Comparison of ENCODE assay signal across 11 cellular contexts in the genomic region with DNA sequence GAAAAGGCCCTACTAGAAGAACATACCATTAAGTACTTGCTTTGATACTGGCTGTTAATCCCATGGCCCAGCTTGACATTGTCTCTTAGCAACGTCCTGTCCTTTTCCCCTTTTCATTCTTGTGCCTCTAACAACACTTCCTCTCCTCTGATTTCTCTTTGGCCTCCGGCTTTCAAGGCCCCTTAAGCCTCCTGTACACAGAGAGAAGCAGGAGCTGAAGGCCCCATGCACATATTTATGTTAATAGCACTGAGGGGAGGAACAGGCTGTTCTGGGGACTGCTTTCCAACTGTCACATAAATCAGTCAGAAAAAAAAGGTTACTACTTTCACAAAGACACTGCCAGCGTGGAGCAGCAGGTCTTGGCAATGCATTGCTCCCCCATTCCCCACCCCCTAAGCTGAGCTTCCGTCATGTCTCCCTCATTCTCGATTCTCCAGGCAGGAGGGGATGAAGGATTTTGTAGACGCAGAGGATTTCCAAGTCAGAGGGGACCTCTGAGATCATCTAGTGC.
A peak's percentile ranks its signal among the peaks of the same experiment; 100 is the strongest.
DNase-seq lines count a peak whose midpoint lies in the region; ATAC-seq, FAIRE-seq and TF ChIP-seq lines count a peak whose summit lies in the region.
"Had no signal": no experiment of that assay in that cellular context is flagged by ENCODE, and none has a peak within 500 bp of the region (broad histone marks: within the 10 kb centered on the region; RNA-seq: fewer than 3 reads in every experiment).

No MANE protein-coding gene starts in this region.

- DNase-seq in NCI-H2227 treated with DMSO at 0.1 percent for 48 hours (lab: John Stamatoyannopoulos, UW): peak; percentile 91
- DNase-seq in kidney: peak; percentile 78
- DNase-seq in skeletal muscle cell (ENCODE audit: low read depth): peak; percentile 31
- DNase-seq in NCI-H345 treated with DMSO at 0.1 percent for 48 hours (lab: John Stamatoyannopoulos, UW; ENCODE audit: unreplicated experiment): no peak
- DNase-seq in foreskin keratinocyte: no peak
- DNase-seq: activated T-cell treated with anti-CD3 and anti-CD28 coated beads, Interleukin-2, amount 50 U/mL, for 1 hour; effector CD4-positive, alpha-beta T cell; SW 1271 had no signal

- H3K36me3 ChIP-seq in kidney (ENCODE audit: control insufficient read depth in 1 of 2, insufficient read depth in 2 of 2, low read length in 2 of 2): peaks cover 0 to 3% of the 10 kb centered on the region in 2 donors

- intact Hi-C loops in kidney (cut with DNase I): no loop called here

- H3K4me1 ChIP-seq in kidney (ENCODE audit: control insufficient read depth in 1 of 2, insufficient read depth in 1 of 2, low read depth in 1 of 2, low read length in 2 of 2) (peaks cover 0 to 16% of the 10 kb centered on the region in 2 donors), foreskin keratinocyte (no peaks in the 10 kb centered on the region)

- H3K4me3 ChIP-seq in kidney (ENCODE audit: low read length in 2 of 2) (no peak overlapping the region), skeletal muscle cell (ENCODE audit: low read depth, low read length) (no peak overlapping the region)

- TF ChIP-seq CTCF in kidney (IDR thresholded peaks at IDR 0.05; ENCODE audit: borderline replicate concordance, extremely low read depth, insufficient read depth) (no peak), foreskin keratinocyte (conservative IDR thresholded peaks at IDR 0.05) (no peak)

- H3K27ac ChIP-seq in cingulate gyrus (ENCODE audit: low read depth, low read length) (peak overlapping the region; percentile 70), kidney (ENCODE audit: low read depth in 2 of 2, low read length in 2 of 2) (peak overlapping the region in 1 of 2 donors; percentile 78), foreskin keratinocyte (no peak overlapping the region)

- H3K9me3 ChIP-seq in kidney (ENCODE audit: control insufficient read depth in 1 of 2, low read length in 2 of 2): no peaks in the 10 kb centered on the region

- no peak overlapping the region for H3K9ac ChIP-seq in kidney (ENCODE audit: low read length in 2 of 2)

- no peak for FAIRE-seq in kidney (lab: Jason Lieb, UNC)

- H3K27me3 ChIP-seq in foreskin keratinocyte: no peaks in the 10 kb centered on the region

- no peak for ATAC-seq in HG03354 (IDR thresholded peaks at IDR 0.05; ENCODE audit: poor library complexity, severe bottlenecking, unreplicated experiment)
- no peak for ATAC-seq in foreskin keratinocyte
- ATAC-seq in GM21825 (IDR thresholded peaks at IDR 0.05; ENCODE audit: unreplicated experiment): no peak

Comparison
In these comparisons a context has a peak if more than half of its experiments do, and no peak if none do; other contexts are left out.
1. DNase-seq: peak in NCI-H2227 treated with DMSO at 0.1 percent for 48 hours (single experiment), kidney (single experiment) and skeletal muscle cell (single experiment); none in NCI-H345 treated with DMSO at 0.1 percent for 48 hours (single experiment) and foreskin keratinocyte (0 of 2).